In the genomic region with DNA sequence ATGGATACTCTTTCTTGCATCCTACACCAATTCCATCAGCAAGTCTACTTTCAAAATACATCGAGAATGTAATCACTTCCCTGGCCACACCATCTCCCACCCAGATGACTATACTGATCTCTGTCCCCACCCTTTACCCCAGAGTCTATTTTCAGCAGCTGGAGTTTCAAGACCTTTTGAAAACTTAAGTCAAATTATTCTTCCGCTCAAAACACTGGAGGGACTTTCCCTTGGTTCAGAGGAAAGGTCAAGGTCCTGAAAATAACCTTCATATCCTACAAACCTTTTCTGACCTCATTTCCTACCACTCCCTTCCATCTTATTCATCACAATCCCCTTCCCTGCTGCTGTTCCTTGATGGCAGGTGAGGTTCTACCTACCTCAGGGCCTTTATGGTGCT, we compare ENCODE assay signal across 1 cellular context.
TF ChIP-seq lines count a peak whose summit lies in the region.

No MANE protein-coding gene starts in this region.

TF ChIP-seq in GM12878, 131 proteins besides CTCF, POLR2A, EP300 and RAD21 (continued from another document):
- TF ChIP-seq, protein P1, sequence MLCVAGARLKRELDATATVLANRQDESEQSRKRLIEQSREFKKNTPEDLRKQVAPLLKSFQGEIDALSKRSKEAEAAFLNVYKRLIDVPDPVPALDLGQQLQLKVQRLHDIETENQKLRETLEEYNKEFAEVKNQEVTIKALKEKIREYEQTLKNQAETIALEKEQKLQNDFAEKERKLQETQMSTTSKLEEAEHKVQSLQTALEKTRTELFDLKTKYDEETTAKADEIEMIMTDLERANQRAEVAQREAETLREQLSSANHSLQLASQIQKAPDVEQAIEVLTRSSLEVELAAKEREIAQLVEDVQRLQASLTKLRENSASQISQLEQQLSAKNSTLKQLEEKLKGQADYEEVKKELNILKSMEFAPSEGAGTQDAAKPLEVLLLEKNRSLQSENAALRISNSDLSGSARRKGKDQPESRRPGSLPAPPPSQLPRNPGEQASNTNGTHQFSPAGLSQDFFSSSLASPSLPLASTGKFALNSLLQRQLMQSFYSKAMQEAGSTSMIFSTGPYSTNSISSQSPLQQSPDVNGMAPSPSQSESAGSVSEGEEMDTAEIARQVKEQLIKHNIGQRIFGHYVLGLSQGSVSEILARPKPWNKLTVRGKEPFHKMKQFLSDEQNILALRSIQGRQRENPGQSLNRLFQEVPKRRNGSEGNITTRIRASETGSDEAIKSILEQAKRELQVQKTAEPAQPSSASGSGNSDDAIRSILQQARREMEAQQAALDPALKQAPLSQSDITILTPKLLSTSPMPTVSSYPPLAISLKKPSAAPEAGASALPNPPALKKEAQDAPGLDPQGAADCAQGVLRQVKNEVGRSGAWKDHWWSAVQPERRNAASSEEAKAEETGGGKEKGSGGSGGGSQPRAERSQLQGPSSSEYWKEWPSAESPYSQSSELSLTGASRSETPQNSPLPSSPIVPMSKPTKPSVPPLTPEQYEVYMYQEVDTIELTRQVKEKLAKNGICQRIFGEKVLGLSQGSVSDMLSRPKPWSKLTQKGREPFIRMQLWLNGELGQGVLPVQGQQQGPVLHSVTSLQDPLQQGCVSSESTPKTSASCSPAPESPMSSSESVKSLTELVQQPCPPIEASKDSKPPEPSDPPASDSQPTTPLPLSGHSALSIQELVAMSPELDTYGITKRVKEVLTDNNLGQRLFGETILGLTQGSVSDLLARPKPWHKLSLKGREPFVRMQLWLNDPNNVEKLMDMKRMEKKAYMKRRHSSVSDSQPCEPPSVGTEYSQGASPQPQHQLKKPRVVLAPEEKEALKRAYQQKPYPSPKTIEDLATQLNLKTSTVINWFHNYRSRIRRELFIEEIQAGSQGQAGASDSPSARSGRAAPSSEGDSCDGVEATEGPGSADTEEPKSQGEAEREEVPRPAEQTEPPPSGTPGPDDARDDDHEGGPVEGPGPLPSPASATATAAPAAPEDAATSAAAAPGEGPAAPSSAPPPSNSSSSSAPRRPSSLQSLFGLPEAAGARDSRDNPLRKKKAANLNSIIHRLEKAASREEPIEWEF (IDR thresholded peaks at IDR 0.05; ENCODE audit: insufficient replicate concordance, low read depth, low read length) = no peak
- TF ChIP-seq ESRRA (IDR thresholded peaks at IDR 0.05; ENCODE audit: low read length) = no peak
- TF ChIP-seq SPI1 (IDR thresholded peaks at IDR 0.05; ENCODE audit: borderline replicate concordance, insufficient read depth, low read depth, low read length) = 0 out of 2 replicates have a peak, but pooled peaks have one; percentile 3
- TF ChIP-seq, protein P2, sequence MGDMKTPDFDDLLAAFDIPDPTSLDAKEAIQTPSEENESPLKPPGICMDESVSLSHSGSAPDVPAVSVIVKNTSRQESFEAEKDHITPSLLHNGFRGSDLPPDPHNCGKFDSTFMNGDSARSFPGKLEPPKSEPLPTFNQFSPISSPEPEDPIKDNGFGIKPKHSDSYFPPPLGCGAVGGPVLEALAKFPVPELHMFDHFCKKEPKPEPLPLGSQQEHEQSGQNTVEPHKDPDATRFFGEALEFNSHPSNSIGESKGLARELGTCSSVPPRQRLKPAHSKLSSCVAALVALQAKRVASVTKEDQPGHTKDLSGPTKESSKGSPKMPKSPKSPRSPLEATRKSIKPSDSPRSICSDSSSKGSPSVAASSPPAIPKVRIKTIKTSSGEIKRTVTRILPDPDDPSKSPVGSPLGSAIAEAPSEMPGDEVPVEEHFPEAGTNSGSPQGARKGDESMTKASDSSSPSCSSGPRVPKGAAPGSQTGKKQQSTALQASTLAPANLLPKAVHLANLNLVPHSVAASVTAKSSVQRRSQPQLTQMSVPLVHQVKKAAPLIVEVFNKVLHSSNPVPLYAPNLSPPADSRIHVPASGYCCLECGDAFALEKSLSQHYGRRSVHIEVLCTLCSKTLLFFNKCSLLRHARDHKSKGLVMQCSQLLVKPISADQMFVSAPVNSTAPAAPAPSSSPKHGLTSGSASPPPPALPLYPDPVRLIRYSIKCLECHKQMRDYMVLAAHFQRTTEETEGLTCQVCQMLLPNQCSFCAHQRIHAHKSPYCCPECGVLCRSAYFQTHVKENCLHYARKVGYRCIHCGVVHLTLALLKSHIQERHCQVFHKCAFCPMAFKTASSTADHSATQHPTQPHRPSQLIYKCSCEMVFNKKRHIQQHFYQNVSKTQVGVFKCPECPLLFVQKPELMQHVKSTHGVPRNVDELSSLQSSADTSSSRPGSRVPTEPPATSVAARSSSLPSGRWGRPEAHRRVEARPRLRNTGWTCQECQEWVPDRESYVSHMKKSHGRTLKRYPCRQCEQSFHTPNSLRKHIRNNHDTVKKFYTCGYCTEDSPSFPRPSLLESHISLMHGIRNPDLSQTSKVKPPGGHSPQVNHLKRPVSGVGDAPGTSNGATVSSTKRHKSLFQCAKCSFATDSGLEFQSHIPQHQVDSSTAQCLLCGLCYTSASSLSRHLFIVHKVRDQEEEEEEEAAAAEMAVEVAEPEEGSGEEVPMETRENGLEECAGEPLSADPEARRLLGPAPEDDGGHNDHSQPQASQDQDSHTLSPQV (IDR thresholded peaks at IDR 0.05) = no peak
- TF ChIP-seq GABPA (IDR thresholded peaks at IDR 0.05; ENCODE audit: low read depth) = 0 out of 2 replicates have a peak, but pooled peaks have one; percentile 19
- TF ChIP-seq NRF1 (conservative IDR thresholded peaks at IDR 0.05; ENCODE audit: low read depth, low read length) = no peak
- no peak for TF ChIP-seq BHLHE40 (IDR thresholded peaks at IDR 0.05; ENCODE audit: borderline replicate concordance in 1 of 2, low read depth in 2 of 2, low read length in 1 of 2)
- TF ChIP-seq, protein P3, sequence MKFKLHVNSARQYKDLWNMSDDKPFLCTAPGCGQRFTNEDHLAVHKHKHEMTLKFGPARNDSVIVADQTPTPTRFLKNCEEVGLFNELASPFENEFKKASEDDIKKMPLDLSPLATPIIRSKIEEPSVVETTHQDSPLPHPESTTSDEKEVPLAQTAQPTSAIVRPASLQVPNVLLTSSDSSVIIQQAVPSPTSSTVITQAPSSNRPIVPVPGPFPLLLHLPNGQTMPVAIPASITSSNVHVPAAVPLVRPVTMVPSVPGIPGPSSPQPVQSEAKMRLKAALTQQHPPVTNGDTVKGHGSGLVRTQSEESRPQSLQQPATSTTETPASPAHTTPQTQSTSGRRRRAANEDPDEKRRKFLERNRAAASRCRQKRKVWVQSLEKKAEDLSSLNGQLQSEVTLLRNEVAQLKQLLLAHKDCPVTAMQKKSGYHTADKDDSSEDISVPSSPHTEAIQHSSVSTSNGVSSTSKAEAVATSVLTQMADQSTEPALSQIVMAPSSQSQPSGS (IDR thresholded peaks at IDR 0.05; ENCODE audit: low read length) = peak; percentile 54; the same call in 1 of the 2 replicates
- TF ChIP-seq TBL1XR1 (IDR thresholded peaks at IDR 0.05; ENCODE audit: low read depth, low read length) = 0 out of 2 replicates have a peak, but pooled peaks have one; percentile 79
- no peak; the same call in 1 of the 2 replicates for TF ChIP-seq CREM (IDR thresholded peaks at IDR 0.05; ENCODE audit: low read depth)
- TF ChIP-seq MEF2A (IDR thresholded peaks at IDR 0.05; ENCODE audit: insufficient read depth, low read depth, low read length) = peak; percentile 71; the same call in 1 of the 2 replicates
- TF ChIP-seq, protein P4, sequence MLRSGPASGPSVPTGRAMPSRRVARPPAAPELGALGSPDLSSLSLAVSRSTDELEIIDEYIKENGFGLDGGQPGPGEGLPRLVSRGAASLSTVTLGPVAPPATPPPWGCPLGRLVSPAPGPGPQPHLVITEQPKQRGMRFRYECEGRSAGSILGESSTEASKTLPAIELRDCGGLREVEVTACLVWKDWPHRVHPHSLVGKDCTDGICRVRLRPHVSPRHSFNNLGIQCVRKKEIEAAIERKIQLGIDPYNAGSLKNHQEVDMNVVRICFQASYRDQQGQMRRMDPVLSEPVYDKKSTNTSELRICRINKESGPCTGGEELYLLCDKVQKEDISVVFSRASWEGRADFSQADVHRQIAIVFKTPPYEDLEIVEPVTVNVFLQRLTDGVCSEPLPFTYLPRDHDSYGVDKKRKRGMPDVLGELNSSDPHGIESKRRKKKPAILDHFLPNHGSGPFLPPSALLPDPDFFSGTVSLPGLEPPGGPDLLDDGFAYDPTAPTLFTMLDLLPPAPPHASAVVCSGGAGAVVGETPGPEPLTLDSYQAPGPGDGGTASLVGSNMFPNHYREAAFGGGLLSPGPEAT (IDR thresholded peaks at IDR 0.05; ENCODE audit: low read depth) = 0 out of 2 replicates have a peak, but pooled peaks have one; percentile 15
- TF ChIP-seq EZH2 (IDR thresholded peaks at IDR 0.05; ENCODE audit: borderline replicate concordance, control insufficient read depth, low read depth, low read length) = no peak
- TF ChIP-seq YBX1 (IDR thresholded peaks at IDR 0.05) = no peak
- TF ChIP-seq NFIC (IDR thresholded peaks at IDR 0.05; ENCODE audit: low read depth, low read length) = peak; percentile 43; the same call in 1 of the 2 replicates
